In genomic region chr1:66330711-66331110, GRCh38 we compare ENCODE assay signal across 8 cellular contexts.
DNase-seq lines count a peak whose midpoint lies in the region; ATAC-seq lines count a peak whose summit lies in the region.

No MANE protein-coding gene starts in this region.

- H3K4me3 ChIP-seq in adipocyte (ENCODE audit: low read length) = no peak overlapping the region

- no peaks in the 10 kb centered on the region for H3K9me3 Mint-ChIP-seq in IgD-negative memory B cell
- peaks cover 0 to 2% (median 0%) of the 10 kb centered on the region in 7 donors for H3K9me3 Mint-ChIP-seq in naive B cell

- H3K27ac Mint-ChIP-seq in IgD-negative memory B cell (peak overlapping the region; percentile 77 to 99 (median 97)), naive B cell (peak overlapping the region; percentile 96 to 100 (median 99))

- H3K36me3 Mint-ChIP-seq in IgD-negative memory B cell (peaks cover 8% of the 10 kb centered on the region), naive B cell (peaks cover 13 to 17% of the 10 kb centered on the region in 2 donors)

- H3K36me3 ChIP-seq in adipocyte (ENCODE audit: control insufficient read depth, insufficient read depth, low read length, severe bottlenecking) = no peaks in the 10 kb centered on the region

- H3K9me3 ChIP-seq in adipocyte (ENCODE audit: control insufficient read depth, low read length) = no peaks in the 10 kb centered on the region

- peak overlapping the region; percentile 74 to 99 (median 98) for H3K4me3 Mint-ChIP-seq in IgD-negative memory B cell
- peak overlapping the region; percentile 89 to 100 (median 100) for H3K4me3 Mint-ChIP-seq in naive B cell

- ATAC-seq in naive B cell (ENCODE audit: low read depth in 2 of 2) = peak; percentile 40 to 52

- H3K27me3 Mint-ChIP-seq in IgD-negative memory B cell (no peaks in the 10 kb centered on the region), naive B cell (no peaks in the 10 kb centered on the region)

- DNase-seq in CD1c-positive myeloid dendritic cell (ENCODE audit: extremely low spot score) = peak; percentile 61
- DNase-seq in adipocyte (ENCODE audit: low read depth) = peak; percentile 16
- peak; percentile 82 for DNase-seq in naive B cell
- DNase-seq in middle frontal gyrus (ENCODE audit: extremely low spot score, low spot score) = no peak
- no peak for DNase-seq in cerebellar cortex (ENCODE audit: low spot score)
- no peak for DNase-seq in NCI-H1417 treated with DMSO at 0.1 percent for 48 hours (lab: John Stamatoyannopoulos, UW)
- DNase-seq in stimulated activated CD4-positive, alpha-beta T cell treated with anti-CD3 and anti-CD28 coated beads, Interleukin-4, amount 100 ng/mL, for 4 hours = no peak

- H3K27me3 ChIP-seq in adipocyte (replicated peaks; ENCODE audit: control insufficient read depth, insufficient read depth, low read length) = no peaks in the 10 kb centered on the region

- no peak overlapping the region for H3K9ac ChIP-seq in adipocyte (ENCODE audit: low read length)

- peaks cover 27 to 50% (median 37%) of the 10 kb centered on the region in 3 donors for H3K4me1 Mint-ChIP-seq in IgD-negative memory B cell
- peaks cover 43 to 48% (median 45%) of the 10 kb centered on the region in 3 donors for H3K4me1 Mint-ChIP-seq in naive B cell

- peaks cover 12% of the 10 kb centered on the region for H3K4me1 ChIP-seq in adipocyte (ENCODE audit: control insufficient read depth, insufficient read depth, low read length)

Comparison
In these comparisons a context has a peak if more than half of its experiments do, and no peak if none do; other contexts are left out.
1. DNase-seq: peak in CD1c-positive myeloid dendritic cell (single experiment), adipocyte (single experiment) and naive B cell (single experiment); none in middle frontal gyrus (single experiment), cerebellar cortex (single experiment), NCI-H1417 treated with DMSO at 0.1 percent for 48 hours (single experiment) and stimulated activated CD4-positive, alpha-beta T cell treated with anti-CD3 and anti-CD28 coated beads, Interleukin-4, amount 100 ng/mL, for 4 hours (0 of 2).